16 cellular contexts compared by ENCODE assay signal in genomic region chr9:123234853-123235252, GRCh38. TPM values are rescaled to one million over a fixed set of nuclear protein-coding genes. Genes with fewer than 3 reads are reported as not detected.
DNase-seq lines count a peak whose midpoint lies in the region; ATAC-seq and TF ChIP-seq lines count a peak whose summit lies in the region.
"Had no signal": no experiment of that assay in that cellular context is flagged by ENCODE, and none has a peak within 500 bp of the region (broad histone marks: within the 10 kb centered on the region; RNA-seq: fewer than 3 reads in every experiment).

No MANE protein-coding gene starts in this region.

- no peak for TF ChIP-seq CTCF in lower leg skin (IDR thresholded peaks at IDR 0.05)

- TF ChIP-seq POLR2A in lower leg skin (IDR thresholded peaks at IDR 0.05): no peak

- DNase-seq in germinal center (ENCODE audit: low spot score) (peak; percentile 71), lower leg skin (ENCODE audit: low spot score in 2 of 2) (no peak), NCI-H2196 treated with DMSO at 0.1 percent for 48 hours (lab: John Stamatoyannopoulos, UW; ENCODE audit: unreplicated experiment) (no peak), AG20443 (ENCODE audit: low spot score) (no peak)
- DNase-seq in activated CD4-positive, alpha-beta T cell treated with anti-CD3 and anti-CD28 coated beads, Interleukin-2, amount 50 U/mL, for 4 hours: no peak
- DNase-seq: activated CD8-positive, alpha-beta T cell treated with anti-CD3 and anti-CD28 coated beads for 36 hours; activated effector memory CD4-positive, alpha-beta T cell treated with anti-CD3 and anti-CD28 coated beads, Interleukin-2, amount 50 U/mL, for 16 hours; body of pancreas; dorsolateral prefrontal cortex; H9; NCI-H2081 treated with DMSO at 0.1 percent for 48 hours; substantia nigra had no signal

- intact Hi-C loops in lower leg skin (cut with DNase I; ENCODE audit: low total_unique reads): no loop called here

- 93 to 94% methylated on average over 3 of the region's 3 CpGs for WGBS in lower leg skin, 2 donors

- H3K4me3 ChIP-seq in lower leg skin (ENCODE audit: low read depth, poor library complexity, severe bottlenecking): no peak overlapping the region
- H3K4me3 ChIP-seq: body of pancreas, dorsolateral prefrontal cortex, SJSA1 had no signal

- peak; percentile 61 for ATAC-seq in GM18511 (IDR thresholded peaks at IDR 0.05; ENCODE audit: unreplicated experiment)
- ATAC-seq in GM21423 (IDR thresholded peaks at IDR 0.05; ENCODE audit: unreplicated experiment): peak; percentile 55
- peak; percentile 54 for ATAC-seq in HG03378 (IDR thresholded peaks at IDR 0.05; ENCODE audit: unreplicated experiment)
- ATAC-seq: activated CD8-positive, alpha-beta T cell treated with anti-CD3 and anti-CD28 coated beads for 36 hours; body of pancreas had no signal

RNA-seq across cellular contexts. Expression of gene STRBP, which starts 33.5 kb away (rescaled TPM):
- total RNA-seq in lower leg skin: 10 to 100 TPM in 1 of 4 donors, 1 to 10 TPM in 3; 6.5 to 11.8 (median 8.8) TPM
